10 cellular contexts compared by ENCODE assay signal in the genomic region with DNA sequence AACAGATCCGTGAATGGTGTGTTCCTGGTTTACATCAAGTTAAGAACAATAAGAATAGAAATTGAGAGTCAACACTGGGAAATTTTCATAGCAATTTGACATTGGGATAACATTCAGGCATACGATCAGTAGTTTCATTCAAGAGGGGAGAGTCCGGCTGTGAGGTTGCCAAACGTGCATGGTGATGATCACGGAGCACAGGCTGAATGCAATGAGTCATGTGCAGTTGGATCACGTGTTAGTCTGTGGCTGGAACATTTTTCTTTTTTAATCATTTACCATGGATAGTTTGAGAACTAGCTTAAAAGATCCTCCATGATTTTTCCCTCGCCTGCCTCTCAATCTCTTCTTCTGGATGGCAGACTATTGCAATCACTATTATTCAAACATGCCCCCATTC. TPM values are rescaled to one million over a fixed set of nuclear protein-coding genes. Genes with fewer than 3 reads are reported as not detected.
A peak's percentile ranks its signal among the peaks of the same experiment; 100 is the strongest.
DNase-seq lines count a peak whose midpoint lies in the region; ATAC-seq and TF ChIP-seq lines count a peak whose summit lies in the region.
"Had no signal": no experiment of that assay in that cellular context is flagged by ENCODE, and none has a peak within 500 bp of the region (broad histone marks: within the 10 kb centered on the region; RNA-seq: fewer than 3 reads in every experiment).

No MANE protein-coding gene starts in this region.

- H3K4me1 ChIP-seq in neutrophil (ENCODE audit: control insufficient read depth in 1 of 2, insufficient read depth in 1 of 2, low read depth in 1 of 2, low read length in 1 of 2) (peaks cover 68 to 72% of the 10 kb centered on the region in 2 experiments), PC-9 (replicated peaks; ENCODE audit: insufficient read depth) (no peaks in the 10 kb centered on the region), lower lobe of right lung (no peaks in the 10 kb centered on the region)

- POLR2A ChIA-PET in PC-9 (lab: Charles Lee; ENCODE audit: unreplicated experiment) = no interaction called here

- ATAC-seq in HG02840 (IDR thresholded peaks at IDR 0.05; ENCODE audit: low FRiP score, unreplicated experiment) (no peak), lower lobe of right lung (no peak), GM19035 (IDR thresholded peaks at IDR 0.05; ENCODE audit: unreplicated experiment) (no peak)

- H3K4me3 ChIP-seq in neutrophil (ENCODE audit: low read depth in 1 of 2, low read length in 1 of 2) (no peak overlapping the region), PC-9 (no peak overlapping the region), lower lobe of right lung (no peak overlapping the region)

- no peaks in the 10 kb centered on the region for H4K20me1 ChIP-seq in PC-9 (ENCODE audit: insufficient read depth)

- H3K27ac ChIP-seq in neutrophil (peak overlapping the region; percentile 85), PC-9 (no peak overlapping the region), lower lobe of right lung (no peak overlapping the region)

- CTCF ChIA-PET in PC-9 (lab: Charles Lee) = no interaction called here

- no peaks in the 10 kb centered on the region for H3F3A ChIP-seq in PC-9 (ENCODE audit: insufficient read depth, low read depth)

- no TSS peak for BruUV-seq in PC-9 (replicated peaks; lab: Mats Ljungman, UMichigan)

- DNase-seq in EL (peak; percentile 43), NCI-H226 (peak; percentile 37), fibroblast of gingiva (ENCODE audit: low read depth) (peak; percentile 37), PC-9 (no peak), lower lobe of right lung (no peak)
- DNase-seq: naive B cell, T-helper 2 cell had no signal

- no peaks in the 10 kb centered on the region for H3K79me2 ChIP-seq in PC-9 (ENCODE audit: low read depth)

- no peaks in the 10 kb centered on the region for H3K9me3 ChIP-seq in neutrophil
- H3K9me3 ChIP-seq in PC-9 (ENCODE audit: insufficient read depth, low read depth) = no peaks in the 10 kb centered on the region
- H3K9me3 ChIP-seq in lower lobe of right lung = no peaks in the 10 kb centered on the region

- TF ChIP-seq CTCF in neutrophil (IDR thresholded peaks at IDR 0.05) = no peak
- no peak for TF ChIP-seq CTCF in PC-9 (conservative IDR thresholded peaks at IDR 0.05)
- TF ChIP-seq CTCF in lower lobe of right lung (IDR thresholded peaks at IDR 0.05) = no peak

- H3K27me3 ChIP-seq in neutrophil (no peaks in the 10 kb centered on the region), PC-9 (ENCODE audit: insufficient read depth, low read depth) (peaks cover 16% of the 10 kb centered on the region), lower lobe of right lung (ENCODE audit: low read depth) (no peaks in the 10 kb centered on the region)

- no peak overlapping the region for H2AFZ ChIP-seq in PC-9

- H3K9me2 ChIP-seq in PC-9 (ENCODE audit: insufficient read depth) = no peaks in the 10 kb centered on the region

- no peak overlapping the region for H3K4me2 ChIP-seq in PC-9

- no peaks in the 10 kb centered on the region for H3K36me3 ChIP-seq in neutrophil
- H3K36me3 ChIP-seq in PC-9 (ENCODE audit: low read depth) = no peaks in the 10 kb centered on the region
- no peaks in the 10 kb centered on the region for H3K36me3 ChIP-seq in lower lobe of right lung

- intact Hi-C loops in PC-9 (cut with micrococcal nuclease; ENCODE audit: unreplicated experiment) = no loop called here
- intact Hi-C loops in lower lobe of right lung (cut with DNase I) = no loop called here

RNA-seq across cellular contexts. Expression of a gene that starts 2.5 kb away (rescaled TPM):
- not detected in 2 replicates for total RNA-seq in PC-9 (2021)
- 0.18 TPM for total RNA-seq in lower lobe of right lung

Comparison
In these comparisons a context has a peak if more than half of its experiments do, and no peak if none do; other contexts are left out.
1. DNase-seq: peak in EL (single experiment), NCI-H226 (single experiment) and fibroblast of gingiva (single experiment); none in PC-9 (0 of 2) and lower lobe of right lung (single experiment).